In the genomic region with DNA sequence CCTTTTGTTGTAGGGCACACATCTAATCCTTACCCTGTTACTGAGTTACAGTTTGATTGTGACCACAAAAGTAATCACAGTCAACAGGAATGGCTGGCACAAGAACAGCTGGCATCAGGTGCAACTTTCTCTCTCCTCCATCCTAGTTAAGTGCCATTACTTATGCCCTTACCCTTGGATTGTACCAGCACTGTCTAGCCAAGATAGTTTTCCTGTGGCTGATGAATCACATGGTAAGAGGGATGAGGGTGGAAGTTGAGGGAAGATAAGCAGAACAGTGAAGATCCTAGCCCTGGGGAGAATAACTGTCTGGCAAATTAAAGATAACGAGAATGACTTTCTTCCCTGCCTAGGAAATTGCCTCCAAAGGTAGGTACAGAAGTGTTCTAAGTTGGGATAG, we compare ENCODE assay signal across 1 cellular context.
A peak's percentile ranks its signal among the peaks of the same experiment; 100 is the strongest.
TF ChIP-seq lines count a peak whose summit lies in the region.

No MANE protein-coding gene starts in this region.

TF ChIP-seq in K562, 482 proteins besides CTCF, POLR2A, EP300 and RAD21 (continued from another document and continues in another):
- TF ChIP-seq, protein P1, sequence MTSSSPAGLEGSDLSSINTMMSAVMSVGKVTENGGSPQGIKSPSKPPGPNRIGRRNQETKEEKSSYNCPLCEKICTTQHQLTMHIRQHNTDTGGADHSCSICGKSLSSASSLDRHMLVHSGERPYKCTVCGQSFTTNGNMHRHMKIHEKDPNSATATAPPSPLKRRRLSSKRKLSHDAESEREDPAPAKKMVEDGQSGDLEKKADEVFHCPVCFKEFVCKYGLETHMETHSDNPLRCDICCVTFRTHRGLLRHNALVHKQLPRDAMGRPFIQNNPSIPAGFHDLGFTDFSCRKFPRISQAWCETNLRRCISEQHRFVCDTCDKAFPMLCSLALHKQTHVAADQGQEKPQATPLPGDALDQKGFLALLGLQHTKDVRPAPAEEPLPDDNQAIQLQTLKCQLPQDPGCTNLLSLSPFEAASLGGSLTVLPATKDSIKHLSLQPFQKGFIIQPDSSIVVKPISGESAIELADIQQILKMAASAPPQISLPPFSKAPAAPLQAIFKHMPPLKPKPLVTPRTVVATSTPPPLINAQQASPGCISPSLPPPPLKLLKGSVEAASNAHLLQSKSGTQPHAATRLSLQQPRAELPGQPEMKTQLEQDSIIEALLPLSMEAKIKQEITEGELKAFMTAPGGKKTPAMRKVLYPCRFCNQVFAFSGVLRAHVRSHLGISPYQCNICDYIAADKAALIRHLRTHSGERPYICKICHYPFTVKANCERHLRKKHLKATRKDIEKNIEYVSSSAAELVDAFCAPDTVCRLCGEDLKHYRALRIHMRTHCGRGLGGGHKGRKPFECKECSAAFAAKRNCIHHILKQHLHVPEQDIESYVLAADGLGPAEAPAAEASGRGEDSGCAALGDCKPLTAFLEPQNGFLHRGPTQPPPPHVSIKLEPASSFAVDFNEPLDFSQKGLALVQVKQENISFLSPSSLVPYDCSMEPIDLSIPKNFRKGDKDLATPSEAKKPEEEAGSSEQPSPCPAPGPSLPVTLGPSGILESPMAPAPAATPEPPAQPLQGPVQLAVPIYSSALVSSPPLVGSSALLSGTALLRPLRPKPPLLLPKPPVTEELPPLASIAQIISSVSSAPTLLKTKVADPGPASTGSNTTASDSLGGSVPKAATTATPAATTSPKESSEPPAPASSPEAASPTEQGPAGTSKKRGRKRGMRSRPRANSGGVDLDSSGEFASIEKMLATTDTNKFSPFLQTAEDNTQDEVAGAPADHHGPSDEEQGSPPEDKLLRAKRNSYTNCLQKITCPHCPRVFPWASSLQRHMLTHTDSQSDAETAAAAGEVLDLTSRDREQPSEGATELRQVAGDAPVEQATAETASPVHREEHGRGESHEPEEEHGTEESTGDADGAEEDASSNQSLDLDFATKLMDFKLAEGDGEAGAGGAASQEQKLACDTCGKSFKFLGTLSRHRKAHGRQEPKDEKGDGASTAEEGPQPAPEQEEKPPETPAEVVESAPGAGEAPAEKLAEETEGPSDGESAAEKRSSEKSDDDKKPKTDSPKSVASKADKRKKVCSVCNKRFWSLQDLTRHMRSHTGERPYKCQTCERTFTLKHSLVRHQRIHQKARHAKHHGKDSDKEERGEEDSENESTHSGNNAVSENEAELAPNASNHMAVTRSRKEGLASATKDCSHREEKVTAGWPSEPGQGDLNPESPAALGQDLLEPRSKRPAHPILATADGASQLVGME (CRISPR knock-in tag; IDR thresholded peaks at IDR 0.05) = no peak
- peak; percentile 29; the same call in 1 of the 2 replicates for TF ChIP-seq SP1 (CRISPR knock-in tag; IDR thresholded peaks at IDR 0.05)
- TF ChIP-seq, protein P2, sequence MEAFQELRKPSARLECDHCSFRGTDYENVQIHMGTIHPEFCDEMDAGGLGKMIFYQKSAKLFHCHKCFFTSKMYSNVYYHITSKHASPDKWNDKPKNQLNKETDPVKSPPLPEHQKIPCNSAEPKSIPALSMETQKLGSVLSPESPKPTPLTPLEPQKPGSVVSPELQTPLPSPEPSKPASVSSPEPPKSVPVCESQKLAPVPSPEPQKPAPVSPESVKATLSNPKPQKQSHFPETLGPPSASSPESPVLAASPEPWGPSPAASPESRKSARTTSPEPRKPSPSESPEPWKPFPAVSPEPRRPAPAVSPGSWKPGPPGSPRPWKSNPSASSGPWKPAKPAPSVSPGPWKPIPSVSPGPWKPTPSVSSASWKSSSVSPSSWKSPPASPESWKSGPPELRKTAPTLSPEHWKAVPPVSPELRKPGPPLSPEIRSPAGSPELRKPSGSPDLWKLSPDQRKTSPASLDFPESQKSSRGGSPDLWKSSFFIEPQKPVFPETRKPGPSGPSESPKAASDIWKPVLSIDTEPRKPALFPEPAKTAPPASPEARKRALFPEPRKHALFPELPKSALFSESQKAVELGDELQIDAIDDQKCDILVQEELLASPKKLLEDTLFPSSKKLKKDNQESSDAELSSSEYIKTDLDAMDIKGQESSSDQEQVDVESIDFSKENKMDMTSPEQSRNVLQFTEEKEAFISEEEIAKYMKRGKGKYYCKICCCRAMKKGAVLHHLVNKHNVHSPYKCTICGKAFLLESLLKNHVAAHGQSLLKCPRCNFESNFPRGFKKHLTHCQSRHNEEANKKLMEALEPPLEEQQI (IDR thresholded peaks at IDR 0.05) = peak; percentile 84
- peak; percentile 88 for TF ChIP-seq MTA2 (IDR thresholded peaks at IDR 0.05; ENCODE audit: low read depth)
- TF ChIP-seq SMARCE1 (IDR thresholded peaks at IDR 0.05) = peak; percentile 95
- peak in 1 of 2 experiments; percentile 57; a peak in 1 of 4 replicates for TF ChIP-seq TBL1XR1 (IDR thresholded peaks at IDR 0.05; ENCODE audit: low read length in 2 of 2)
- no peak for TF ChIP-seq FOS (IDR thresholded peaks at IDR 0.05; ENCODE audit: extremely low read depth, insufficient read length)
- TF ChIP-seq, protein P3, sequence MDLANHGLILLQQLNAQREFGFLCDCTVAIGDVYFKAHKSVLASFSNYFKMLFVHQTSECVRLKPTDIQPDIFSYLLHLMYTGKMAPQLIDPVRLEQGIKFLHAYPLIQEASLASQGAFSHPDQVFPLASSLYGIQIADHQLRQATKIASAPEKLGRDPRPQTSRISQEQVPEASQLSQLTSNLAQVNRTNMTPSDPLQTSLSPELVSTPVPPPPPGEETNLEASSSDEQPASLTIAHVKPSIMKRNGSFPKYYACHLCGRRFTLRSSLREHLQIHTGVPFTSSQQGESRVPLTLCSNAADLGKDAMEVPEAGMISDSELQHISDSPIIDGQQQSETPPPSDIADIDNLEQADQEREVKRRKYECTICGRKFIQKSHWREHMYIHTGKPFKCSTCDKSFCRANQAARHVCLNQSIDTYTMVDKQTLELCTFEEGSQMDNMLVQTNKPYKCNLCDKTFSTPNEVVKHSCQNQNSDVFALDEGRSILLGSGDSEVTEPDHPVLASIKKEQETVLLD (IDR thresholded peaks at IDR 0.05) = 0 out of 2 replicates have a peak, but pooled peaks have one; percentile 45
- TF ChIP-seq RFX5 (IDR thresholded peaks at IDR 0.05; ENCODE audit: low read depth, low read length) = no peak
- TF ChIP-seq, protein P4, sequence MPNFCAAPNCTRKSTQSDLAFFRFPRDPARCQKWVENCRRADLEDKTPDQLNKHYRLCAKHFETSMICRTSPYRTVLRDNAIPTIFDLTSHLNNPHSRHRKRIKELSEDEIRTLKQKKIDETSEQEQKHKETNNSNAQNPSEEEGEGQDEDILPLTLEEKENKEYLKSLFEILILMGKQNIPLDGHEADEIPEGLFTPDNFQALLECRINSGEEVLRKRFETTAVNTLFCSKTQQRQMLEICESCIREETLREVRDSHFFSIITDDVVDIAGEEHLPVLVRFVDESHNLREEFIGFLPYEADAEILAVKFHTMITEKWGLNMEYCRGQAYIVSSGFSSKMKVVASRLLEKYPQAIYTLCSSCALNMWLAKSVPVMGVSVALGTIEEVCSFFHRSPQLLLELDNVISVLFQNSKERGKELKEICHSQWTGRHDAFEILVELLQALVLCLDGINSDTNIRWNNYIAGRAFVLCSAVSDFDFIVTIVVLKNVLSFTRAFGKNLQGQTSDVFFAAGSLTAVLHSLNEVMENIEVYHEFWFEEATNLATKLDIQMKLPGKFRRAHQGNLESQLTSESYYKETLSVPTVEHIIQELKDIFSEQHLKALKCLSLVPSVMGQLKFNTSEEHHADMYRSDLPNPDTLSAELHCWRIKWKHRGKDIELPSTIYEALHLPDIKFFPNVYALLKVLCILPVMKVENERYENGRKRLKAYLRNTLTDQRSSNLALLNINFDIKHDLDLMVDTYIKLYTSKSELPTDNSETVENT (CRISPR knock-in tag; IDR thresholded peaks at IDR 0.05) = no peak
- TF ChIP-seq POLR2AphosphoS5 (IDR thresholded peaks at IDR 0.05; ENCODE audit: control insufficient read depth, insufficient read depth, low read depth, low read length) = peak; percentile 80
- 0 out of 2 replicates have a peak, but pooled peaks have one; percentile 24 for TF ChIP-seq SMAD3 (CRISPR knock-in tag; conservative IDR thresholded peaks at IDR 0.05)
- TF ChIP-seq ZNF707 (CRISPR knock-in tag; conservative IDR thresholded peaks at IDR 0.05) = no peak
- no peak for TF ChIP-seq POLR3A (IDR thresholded peaks at IDR 0.05; ENCODE audit: borderline replicate concordance, extremely low read depth, insufficient read depth, insufficient read length)
- TF ChIP-seq, protein P5, sequence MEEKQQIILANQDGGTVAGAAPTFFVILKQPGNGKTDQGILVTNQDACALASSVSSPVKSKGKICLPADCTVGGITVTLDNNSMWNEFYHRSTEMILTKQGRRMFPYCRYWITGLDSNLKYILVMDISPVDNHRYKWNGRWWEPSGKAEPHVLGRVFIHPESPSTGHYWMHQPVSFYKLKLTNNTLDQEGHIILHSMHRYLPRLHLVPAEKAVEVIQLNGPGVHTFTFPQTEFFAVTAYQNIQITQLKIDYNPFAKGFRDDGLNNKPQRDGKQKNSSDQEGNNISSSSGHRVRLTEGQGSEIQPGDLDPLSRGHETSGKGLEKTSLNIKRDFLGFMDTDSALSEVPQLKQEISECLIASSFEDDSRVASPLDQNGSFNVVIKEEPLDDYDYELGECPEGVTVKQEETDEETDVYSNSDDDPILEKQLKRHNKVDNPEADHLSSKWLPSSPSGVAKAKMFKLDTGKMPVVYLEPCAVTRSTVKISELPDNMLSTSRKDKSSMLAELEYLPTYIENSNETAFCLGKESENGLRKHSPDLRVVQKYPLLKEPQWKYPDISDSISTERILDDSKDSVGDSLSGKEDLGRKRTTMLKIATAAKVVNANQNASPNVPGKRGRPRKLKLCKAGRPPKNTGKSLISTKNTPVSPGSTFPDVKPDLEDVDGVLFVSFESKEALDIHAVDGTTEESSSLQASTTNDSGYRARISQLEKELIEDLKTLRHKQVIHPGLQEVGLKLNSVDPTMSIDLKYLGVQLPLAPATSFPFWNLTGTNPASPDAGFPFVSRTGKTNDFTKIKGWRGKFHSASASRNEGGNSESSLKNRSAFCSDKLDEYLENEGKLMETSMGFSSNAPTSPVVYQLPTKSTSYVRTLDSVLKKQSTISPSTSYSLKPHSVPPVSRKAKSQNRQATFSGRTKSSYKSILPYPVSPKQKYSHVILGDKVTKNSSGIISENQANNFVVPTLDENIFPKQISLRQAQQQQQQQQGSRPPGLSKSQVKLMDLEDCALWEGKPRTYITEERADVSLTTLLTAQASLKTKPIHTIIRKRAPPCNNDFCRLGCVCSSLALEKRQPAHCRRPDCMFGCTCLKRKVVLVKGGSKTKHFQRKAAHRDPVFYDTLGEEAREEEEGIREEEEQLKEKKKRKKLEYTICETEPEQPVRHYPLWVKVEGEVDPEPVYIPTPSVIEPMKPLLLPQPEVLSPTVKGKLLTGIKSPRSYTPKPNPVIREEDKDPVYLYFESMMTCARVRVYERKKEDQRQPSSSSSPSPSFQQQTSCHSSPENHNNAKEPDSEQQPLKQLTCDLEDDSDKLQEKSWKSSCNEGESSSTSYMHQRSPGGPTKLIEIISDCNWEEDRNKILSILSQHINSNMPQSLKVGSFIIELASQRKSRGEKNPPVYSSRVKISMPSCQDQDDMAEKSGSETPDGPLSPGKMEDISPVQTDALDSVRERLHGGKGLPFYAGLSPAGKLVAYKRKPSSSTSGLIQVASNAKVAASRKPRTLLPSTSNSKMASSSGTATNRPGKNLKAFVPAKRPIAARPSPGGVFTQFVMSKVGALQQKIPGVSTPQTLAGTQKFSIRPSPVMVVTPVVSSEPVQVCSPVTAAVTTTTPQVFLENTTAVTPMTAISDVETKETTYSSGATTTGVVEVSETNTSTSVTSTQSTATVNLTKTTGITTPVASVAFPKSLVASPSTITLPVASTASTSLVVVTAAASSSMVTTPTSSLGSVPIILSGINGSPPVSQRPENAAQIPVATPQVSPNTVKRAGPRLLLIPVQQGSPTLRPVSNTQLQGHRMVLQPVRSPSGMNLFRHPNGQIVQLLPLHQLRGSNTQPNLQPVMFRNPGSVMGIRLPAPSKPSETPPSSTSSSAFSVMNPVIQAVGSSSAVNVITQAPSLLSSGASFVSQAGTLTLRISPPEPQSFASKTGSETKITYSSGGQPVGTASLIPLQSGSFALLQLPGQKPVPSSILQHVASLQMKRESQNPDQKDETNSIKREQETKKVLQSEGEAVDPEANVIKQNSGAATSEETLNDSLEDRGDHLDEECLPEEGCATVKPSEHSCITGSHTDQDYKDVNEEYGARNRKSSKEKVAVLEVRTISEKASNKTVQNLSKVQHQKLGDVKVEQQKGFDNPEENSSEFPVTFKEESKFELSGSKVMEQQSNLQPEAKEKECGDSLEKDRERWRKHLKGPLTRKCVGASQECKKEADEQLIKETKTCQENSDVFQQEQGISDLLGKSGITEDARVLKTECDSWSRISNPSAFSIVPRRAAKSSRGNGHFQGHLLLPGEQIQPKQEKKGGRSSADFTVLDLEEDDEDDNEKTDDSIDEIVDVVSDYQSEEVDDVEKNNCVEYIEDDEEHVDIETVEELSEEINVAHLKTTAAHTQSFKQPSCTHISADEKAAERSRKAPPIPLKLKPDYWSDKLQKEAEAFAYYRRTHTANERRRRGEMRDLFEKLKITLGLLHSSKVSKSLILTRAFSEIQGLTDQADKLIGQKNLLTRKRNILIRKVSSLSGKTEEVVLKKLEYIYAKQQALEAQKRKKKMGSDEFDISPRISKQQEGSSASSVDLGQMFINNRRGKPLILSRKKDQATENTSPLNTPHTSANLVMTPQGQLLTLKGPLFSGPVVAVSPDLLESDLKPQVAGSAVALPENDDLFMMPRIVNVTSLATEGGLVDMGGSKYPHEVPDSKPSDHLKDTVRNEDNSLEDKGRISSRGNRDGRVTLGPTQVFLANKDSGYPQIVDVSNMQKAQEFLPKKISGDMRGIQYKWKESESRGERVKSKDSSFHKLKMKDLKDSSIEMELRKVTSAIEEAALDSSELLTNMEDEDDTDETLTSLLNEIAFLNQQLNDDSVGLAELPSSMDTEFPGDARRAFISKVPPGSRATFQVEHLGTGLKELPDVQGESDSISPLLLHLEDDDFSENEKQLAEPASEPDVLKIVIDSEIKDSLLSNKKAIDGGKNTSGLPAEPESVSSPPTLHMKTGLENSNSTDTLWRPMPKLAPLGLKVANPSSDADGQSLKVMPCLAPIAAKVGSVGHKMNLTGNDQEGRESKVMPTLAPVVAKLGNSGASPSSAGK (IDR thresholded peaks at IDR 0.05) = no peak
- no peak for TF ChIP-seq CREB1 (IDR thresholded peaks at IDR 0.05)
- no peak for TF ChIP-seq CREB1 (CRISPR knock-in tag; IDR thresholded peaks at IDR 0.05)
- TF ChIP-seq ZNF584 (CRISPR knock-in tag; IDR thresholded peaks at IDR 0.05; ENCODE audit: low read depth) = 0 out of 2 replicates have a peak, but pooled peaks have one; percentile 28
- TF ChIP-seq, protein P6, sequence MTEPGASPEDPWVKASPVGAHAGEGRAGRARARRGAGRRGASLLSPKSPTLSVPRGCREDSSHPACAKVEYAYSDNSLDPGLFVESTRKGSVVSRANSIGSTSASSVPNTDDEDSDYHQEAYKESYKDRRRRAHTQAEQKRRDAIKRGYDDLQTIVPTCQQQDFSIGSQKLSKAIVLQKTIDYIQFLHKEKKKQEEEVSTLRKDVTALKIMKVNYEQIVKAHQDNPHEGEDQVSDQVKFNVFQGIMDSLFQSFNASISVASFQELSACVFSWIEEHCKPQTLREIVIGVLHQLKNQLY (CRISPR knock-in tag; conservative IDR thresholded peaks at IDR 0.05) = no peak
- TF ChIP-seq, protein P7, sequence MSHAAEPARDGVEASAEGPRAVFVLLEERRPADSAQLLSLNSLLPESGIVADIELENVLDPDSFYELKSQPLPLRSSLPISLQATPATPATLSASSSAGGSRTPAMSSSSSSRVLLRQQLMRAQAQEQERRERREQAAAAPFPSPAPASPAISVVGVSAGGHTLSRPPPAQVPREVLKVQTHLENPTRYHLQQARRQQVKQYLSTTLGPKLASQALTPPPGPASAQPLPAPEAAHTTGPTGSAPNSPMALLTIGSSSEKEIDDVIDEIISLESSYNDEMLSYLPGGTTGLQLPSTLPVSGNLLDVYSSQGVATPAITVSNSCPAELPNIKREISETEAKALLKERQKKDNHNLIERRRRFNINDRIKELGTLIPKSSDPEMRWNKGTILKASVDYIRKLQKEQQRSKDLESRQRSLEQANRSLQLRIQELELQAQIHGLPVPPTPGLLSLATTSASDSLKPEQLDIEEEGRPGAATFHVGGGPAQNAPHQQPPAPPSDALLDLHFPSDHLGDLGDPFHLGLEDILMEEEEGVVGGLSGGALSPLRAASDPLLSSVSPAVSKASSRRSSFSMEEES (CRISPR knock-in tag; IDR thresholded peaks at IDR 0.05) = 0 out of 2 replicates have a peak, but pooled peaks have one; percentile 10
